ENCODE assay signal across 8 cellular contexts in the genomic region with DNA sequence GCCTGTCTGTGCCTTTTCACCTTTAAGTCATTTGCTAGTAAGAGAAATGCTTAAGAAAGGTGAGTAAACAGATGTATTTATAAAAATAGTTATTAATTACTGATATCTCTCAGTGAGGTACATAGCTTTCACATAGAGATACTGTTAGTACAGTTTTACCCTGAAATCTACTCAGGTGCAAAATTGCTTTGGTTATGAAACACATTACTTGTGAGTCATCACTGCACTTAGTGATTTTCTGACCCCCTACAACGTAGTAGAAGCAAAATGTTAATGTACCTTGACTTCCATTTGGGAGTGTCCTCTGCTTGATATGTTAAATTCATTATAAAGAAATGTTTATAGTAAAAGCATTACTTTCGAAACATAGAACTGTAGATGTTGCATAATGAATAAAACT. TPM values are rescaled to one million over a fixed set of nuclear protein-coding genes. Genes with fewer than 3 reads are reported as not detected.
DNase-seq lines count a peak whose midpoint lies in the region; ATAC-seq, FAIRE-seq and TF ChIP-seq lines count a peak whose summit lies in the region.

No MANE protein-coding gene starts in this region.

- H3K4me1 Mint-ChIP-seq in CD4-positive, alpha-beta T cell (ENCODE audit: low read depth), result peaks cover 77% of the 10 kb centered on the region

- TF ChIP-seq EP300 in upper lobe of left lung (IDR thresholded peaks at IDR 0.05), result no peak

- TF ChIP-seq CTCF in CD4-positive, alpha-beta T cell (IDR thresholded peaks at IDR 0.05), result no peak
- TF ChIP-seq CTCF in coronary artery (IDR thresholded peaks at IDR 0.05) (no peak), upper lobe of left lung (IDR thresholded peaks at IDR 0.05) (no peak)

- CTCF ChIA-PET in CD4-positive, alpha-beta T cell (lab: Charles Lee), result interaction anchor here (1.2 to 4.3 kb wide), 4 partner anchors 16 to 61 kb away, joined by 3 to 21 read pairs (median 3); no protein-coding TSS in a partner anchor

- POLR2A ChIA-PET in CD4-positive, alpha-beta T cell (lab: Charles Lee), result interaction anchor here (1.0 to 1.5 kb wide), 3 partner anchors 31 to 66 kb away, joined by 3 to 4 read pairs (median 3); no protein-coding TSS in a partner anchor

- H3K36me3 ChIP-seq in upper lobe of left lung, result no peaks in the 10 kb centered on the region

- peaks cover 55 to 86% (median 72%) of the 10 kb centered on the region in 4 donors for H3K4me1 ChIP-seq in upper lobe of left lung

- WGBS in upper lobe of left lung, 2 donors, result 48 to 57% methylated on average over 2 of the region's 2 CpGs

- intact Hi-C loops in CD4-positive, alpha-beta T cell (cut with DNase I, micrococcal nuclease), result loop anchor here in 1 of 2 experiments (5.0 kb wide), 1 partner anchor 245 kb away; no protein-coding TSS in a partner anchor

- H3K9me3 Mint-ChIP-seq in CD4-positive, alpha-beta T cell, result no peaks in the 10 kb centered on the region

- no peak for DNase-seq in CD4-positive, alpha-beta T cell
- DNase-seq in coronary artery (ENCODE audit: low spot score), result no peak
- DNase-seq in frontal cortex (ENCODE audit: low spot score in 2 of 2), result no peak
- DNase-seq in DMS114 treated with DMSO at 0.1 percent for 48 hours (lab: John Stamatoyannopoulos, UW; ENCODE audit: unreplicated experiment), result no peak
- no peak for DNase-seq in upper lobe of left lung
- DNase-seq in SHP77 treated with DMSO at 0.1 percent for 48 hours (lab: John Stamatoyannopoulos, UW), result no peak

- TF ChIP-seq POLR2A in upper lobe of left lung (IDR thresholded peaks at IDR 0.05), result no peak

- H3K4me3 Mint-ChIP-seq in CD4-positive, alpha-beta T cell, result no peak overlapping the region

- H3K27ac Mint-ChIP-seq in CD4-positive, alpha-beta T cell, result peak overlapping the region; percentile 53

- no peaks in the 10 kb centered on the region for H3K9me3 ChIP-seq in CD4-positive, alpha-beta T cell (ENCODE audit: control insufficient read depth, low read length)
- no peaks in the 10 kb centered on the region for H3K9me3 ChIP-seq in upper lobe of left lung

- H3K36me3 Mint-ChIP-seq in CD4-positive, alpha-beta T cell (ENCODE audit: low read depth), result peaks cover 48% of the 10 kb centered on the region

- H3K27me3 ChIP-seq in CD4-positive, alpha-beta T cell (ENCODE audit: control insufficient read depth, insufficient read depth, low read length), result no peaks in the 10 kb centered on the region
- no peaks in the 10 kb centered on the region for H3K27me3 ChIP-seq in upper lobe of left lung

- peak overlapping the region; percentile 50 for H3K4me3 ChIP-seq in coronary artery
- no peak overlapping the region for H3K4me3 ChIP-seq in upper lobe of left lung

- no peak for FAIRE-seq in frontal cortex (lab: Jason Lieb, UNC)

- no peaks in the 10 kb centered on the region for H3K27me3 Mint-ChIP-seq in CD4-positive, alpha-beta T cell

- ATAC-seq in CD4-positive, alpha-beta T cell (ENCODE audit: poor library complexity), result no peak
- ATAC-seq in GM19395 (IDR thresholded peaks at IDR 0.05; ENCODE audit: unreplicated experiment) (peak; percentile 78), HG03342 (IDR thresholded peaks at IDR 0.05; ENCODE audit: unreplicated experiment) (peak; percentile 61), upper lobe of left lung (ENCODE audit: low FRiP score in 2 of 2) (no peak)

- no peak overlapping the region for H3K27ac ChIP-seq in CD4-positive, alpha-beta T cell (ENCODE audit: low read depth, low read length)
- H3K27ac ChIP-seq in coronary artery, result peak overlapping the region; percentile 8 to 62
- H3K27ac ChIP-seq in upper lobe of left lung, result no peak overlapping the region

RNA-seq across cellular contexts. Expression of gene GLS, which starts 6.5 kb away (rescaled TPM):
- total RNA-seq in CD4-positive, alpha-beta T cell, result 100 to 1,000 TPM; 215 to 224 TPM
- total RNA-seq in frontal cortex (192 TPM), upper lobe of left lung (100 to 1,000 TPM; 126 to 401 (median 189) TPM)

Comparison
In these comparisons a context has a peak if more than half of its experiments do, and no peak if none do; other contexts are left out.
1. ATAC-seq: peak in GM19395 (single experiment) and HG03342 (single experiment); none in CD4-positive, alpha-beta T cell (single experiment) and upper lobe of left lung (0 of 2).
2. H3K27ac ChIP-seq: peak in coronary artery (2 of 2); none in CD4-positive, alpha-beta T cell (single experiment) and upper lobe of left lung (0 of 4).